In the genomic region with DNA sequence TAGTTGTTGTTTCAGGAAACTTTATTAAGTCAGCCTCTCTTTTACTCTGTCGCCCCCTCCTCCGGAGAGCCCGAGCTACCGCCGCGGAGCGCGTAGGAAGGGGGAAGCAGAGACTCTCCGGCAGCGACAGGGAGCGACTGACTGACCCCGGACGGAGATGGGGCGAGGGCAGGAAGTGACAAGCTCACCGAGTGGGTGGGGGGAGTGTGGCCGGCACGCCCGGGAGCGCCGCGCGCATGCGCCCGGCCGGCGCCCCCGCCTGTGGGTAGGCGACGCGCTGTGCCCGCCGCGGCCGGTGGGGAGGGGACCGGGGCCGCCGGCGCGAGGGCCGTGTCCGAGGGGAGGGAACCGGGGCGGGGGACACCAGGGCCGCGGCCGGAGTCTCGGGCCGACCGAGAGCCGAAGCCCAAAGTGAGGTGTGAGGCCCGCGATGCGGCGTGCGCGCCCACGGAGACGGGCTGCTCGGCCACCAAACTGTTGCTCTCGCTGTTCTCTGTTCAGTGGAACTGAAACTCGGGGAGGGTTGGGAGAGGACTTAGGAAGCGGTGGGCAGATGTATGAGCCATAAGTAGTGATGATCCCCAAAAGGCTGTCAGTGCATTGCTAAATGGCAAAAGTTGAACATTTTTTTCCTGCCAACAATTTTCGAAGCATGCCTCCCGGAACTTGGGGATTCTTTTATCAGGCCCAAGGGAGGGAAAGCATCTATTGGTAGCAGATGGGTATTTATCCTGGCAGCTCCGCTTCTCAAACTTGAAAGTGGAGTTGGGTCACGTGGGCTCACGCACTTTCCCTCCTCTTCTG, we compare ENCODE assay signal across 1 cellular context.
TF ChIP-seq lines count a peak whose summit lies in the region.

A gene with protein sequence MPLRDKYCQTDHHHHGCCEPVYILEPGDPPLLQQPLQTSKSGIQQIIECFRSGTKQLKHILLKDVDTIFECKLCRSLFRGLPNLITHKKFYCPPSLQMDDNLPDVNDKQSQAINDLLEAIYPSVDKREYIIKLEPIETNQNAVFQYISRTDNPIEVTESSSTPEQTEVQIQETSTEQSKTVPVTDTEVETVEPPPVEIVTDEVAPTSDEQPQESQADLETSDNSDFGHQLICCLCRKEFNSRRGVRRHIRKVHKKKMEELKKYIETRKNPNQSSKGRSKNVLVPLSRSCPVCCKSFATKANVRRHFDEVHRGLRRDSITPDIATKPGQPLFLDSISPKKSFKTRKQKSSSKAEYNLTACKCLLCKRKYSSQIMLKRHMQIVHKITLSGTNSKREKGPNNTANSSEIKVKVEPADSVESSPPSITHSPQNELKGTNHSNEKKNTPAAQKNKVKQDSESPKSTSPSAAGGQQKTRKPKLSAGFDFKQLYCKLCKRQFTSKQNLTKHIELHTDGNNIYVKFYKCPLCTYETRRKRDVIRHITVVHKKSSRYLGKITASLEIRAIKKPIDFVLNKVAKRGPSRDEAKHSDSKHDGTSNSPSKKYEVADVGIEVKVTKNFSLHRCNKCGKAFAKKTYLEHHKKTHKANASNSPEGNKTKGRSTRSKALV (minus strand): TSS at position 143 of the 804 bp plus-strand sequence. CDS start 1,151 bp downstream, outside the sequence.

TF ChIP-seq in HepG2, 621 proteins besides CTCF, POLR2A, EP300 and RAD21 (continued from another document and continues in another):
- TF ChIP-seq ZNF468 (CRISPR knock-in tag; IDR thresholded peaks at IDR 0.05), result no peak
- no peak for TF ChIP-seq POLR2AphosphoS2 (IDR thresholded peaks at IDR 0.05; ENCODE audit: low read depth, low read length)
- TF ChIP-seq, protein P1, sequence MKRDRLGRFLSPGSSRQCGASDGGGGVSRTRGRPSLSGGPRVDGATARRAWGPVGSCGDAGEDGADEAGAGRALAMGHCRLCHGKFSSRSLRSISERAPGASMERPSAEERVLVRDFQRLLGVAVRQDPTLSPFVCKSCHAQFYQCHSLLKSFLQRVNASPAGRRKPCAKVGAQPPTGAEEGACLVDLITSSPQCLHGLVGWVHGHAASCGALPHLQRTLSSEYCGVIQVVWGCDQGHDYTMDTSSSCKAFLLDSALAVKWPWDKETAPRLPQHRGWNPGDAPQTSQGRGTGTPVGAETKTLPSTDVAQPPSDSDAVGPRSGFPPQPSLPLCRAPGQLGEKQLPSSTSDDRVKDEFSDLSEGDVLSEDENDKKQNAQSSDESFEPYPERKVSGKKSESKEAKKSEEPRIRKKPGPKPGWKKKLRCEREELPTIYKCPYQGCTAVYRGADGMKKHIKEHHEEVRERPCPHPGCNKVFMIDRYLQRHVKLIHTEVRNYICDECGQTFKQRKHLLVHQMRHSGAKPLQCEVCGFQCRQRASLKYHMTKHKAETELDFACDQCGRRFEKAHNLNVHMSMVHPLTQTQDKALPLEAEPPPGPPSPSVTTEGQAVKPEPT (CRISPR knock-in tag; IDR thresholded peaks at IDR 0.05; ENCODE audit: low read depth), result no peak
- no peak; the same call in none of the 2 replicates for TF ChIP-seq NR0B2 (CRISPR knock-in tag; IDR thresholded peaks at IDR 0.05)
- no peak for TF ChIP-seq FOXO4 (CRISPR knock-in tag; conservative IDR thresholded peaks at IDR 0.05)
- TF ChIP-seq CREBL2 (CRISPR knock-in tag; IDR thresholded peaks at IDR 0.05; ENCODE audit: borderline replicate concordance), result peak; percentile 49; the same call in 1 of the 2 replicates
- TF ChIP-seq ZNF136 (CRISPR knock-in tag; IDR thresholded peaks at IDR 0.05; ENCODE audit: low read depth), result no peak
- no peak for TF ChIP-seq NRL (CRISPR knock-in tag; IDR thresholded peaks at IDR 0.05; ENCODE audit: borderline replicate concordance)
- TF ChIP-seq ZIK1 (CRISPR knock-in tag; IDR thresholded peaks at IDR 0.05; ENCODE audit: borderline replicate concordance, low read depth), result no peak
- TF ChIP-seq HHEX (CRISPR knock-in tag; IDR thresholded peaks at IDR 0.05), result no peak
- TF ChIP-seq ZFP37 (CRISPR knock-in tag; IDR thresholded peaks at IDR 0.05; ENCODE audit: borderline replicate concordance), result no peak
- peak; percentile 71 for TF ChIP-seq CCDC6 (CRISPR knock-in tag; IDR thresholded peaks at IDR 0.05)
- no peak for TF ChIP-seq RFXANK (CRISPR knock-in tag; IDR thresholded peaks at IDR 0.05)
- TF ChIP-seq, protein P2, sequence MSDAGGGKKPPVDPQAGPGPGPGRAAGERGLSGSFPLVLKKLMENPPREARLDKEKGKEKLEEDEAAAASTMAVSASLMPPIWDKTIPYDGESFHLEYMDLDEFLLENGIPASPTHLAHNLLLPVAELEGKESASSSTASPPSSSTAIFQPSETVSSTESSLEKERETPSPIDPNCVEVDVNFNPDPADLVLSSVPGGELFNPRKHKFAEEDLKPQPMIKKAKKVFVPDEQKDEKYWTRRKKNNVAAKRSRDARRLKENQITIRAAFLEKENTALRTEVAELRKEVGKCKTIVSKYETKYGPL (CRISPR knock-in tag; IDR thresholded peaks at IDR 0.05), result no peak
- TF ChIP-seq ZNF432 (CRISPR knock-in tag; IDR thresholded peaks at IDR 0.05; ENCODE audit: borderline replicate concordance), result no peak
- no peak for TF ChIP-seq E2F2 (CRISPR knock-in tag; IDR thresholded peaks at IDR 0.05; ENCODE audit: borderline replicate concordance)
- no peak for TF ChIP-seq NPAS2 (CRISPR knock-in tag; IDR thresholded peaks at IDR 0.05; ENCODE audit: borderline replicate concordance)
- 0 out of 2 replicates have a peak, but pooled peaks have one; percentile 36 for TF ChIP-seq ZNF772 (CRISPR knock-in tag; IDR thresholded peaks at IDR 0.05)
- TF ChIP-seq ZNF558 (CRISPR knock-in tag; IDR thresholded peaks at IDR 0.05; ENCODE audit: borderline replicate concordance), result 0 out of 2 replicates have a peak, but pooled peaks have one; percentile 8
- no peak for TF ChIP-seq PLRG1 (conservative IDR thresholded peaks at IDR 0.05)
- TF ChIP-seq, protein P3, sequence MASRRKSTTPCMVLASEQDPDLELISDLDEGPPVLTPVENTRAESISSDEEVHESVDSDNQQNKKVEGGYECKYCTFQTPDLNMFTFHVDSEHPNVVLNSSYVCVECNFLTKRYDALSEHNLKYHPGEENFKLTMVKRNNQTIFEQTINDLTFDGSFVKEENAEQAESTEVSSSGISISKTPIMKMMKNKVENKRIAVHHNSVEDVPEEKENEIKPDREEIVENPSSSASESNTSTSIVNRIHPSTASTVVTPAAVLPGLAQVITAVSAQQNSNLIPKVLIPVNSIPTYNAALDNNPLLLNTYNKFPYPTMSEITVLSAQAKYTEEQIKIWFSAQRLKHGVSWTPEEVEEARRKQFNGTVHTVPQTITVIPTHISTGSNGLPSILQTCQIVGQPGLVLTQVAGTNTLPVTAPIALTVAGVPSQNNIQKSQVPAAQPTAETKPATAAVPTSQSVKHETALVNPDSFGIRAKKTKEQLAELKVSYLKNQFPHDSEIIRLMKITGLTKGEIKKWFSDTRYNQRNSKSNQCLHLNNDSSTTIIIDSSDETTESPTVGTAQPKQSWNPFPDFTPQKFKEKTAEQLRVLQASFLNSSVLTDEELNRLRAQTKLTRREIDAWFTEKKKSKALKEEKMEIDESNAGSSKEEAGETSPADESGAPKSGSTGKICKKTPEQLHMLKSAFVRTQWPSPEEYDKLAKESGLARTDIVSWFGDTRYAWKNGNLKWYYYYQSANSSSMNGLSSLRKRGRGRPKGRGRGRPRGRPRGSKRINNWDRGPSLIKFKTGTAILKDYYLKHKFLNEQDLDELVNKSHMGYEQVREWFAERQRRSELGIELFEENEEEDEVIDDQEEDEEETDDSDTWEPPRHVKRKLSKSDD (CRISPR knock-in tag; IDR thresholded peaks at IDR 0.05; ENCODE audit: low read depth), result no peak
- TF ChIP-seq ZNF792 (CRISPR knock-in tag; IDR thresholded peaks at IDR 0.05), result peak; percentile 11; the same call in 1 of the 2 replicates
- no peak for TF ChIP-seq EEA1 (CRISPR knock-in tag; IDR thresholded peaks at IDR 0.05; ENCODE audit: borderline replicate concordance)
- no peak for TF ChIP-seq FOXA1 (IDR thresholded peaks at IDR 0.05)
- TF ChIP-seq FOXA1 (CRISPR knock-in tag; IDR thresholded peaks at IDR 0.05), result no peak
- no peak; the same call in 1 of the 2 replicates for TF ChIP-seq ARID5B (CRISPR knock-in tag; IDR thresholded peaks at IDR 0.05)
- peak; percentile 67; the same call in 1 of the 2 replicates for TF ChIP-seq ERF (CRISPR knock-in tag; IDR thresholded peaks at IDR 0.05)
- peak; percentile 21; the same call in 1 of the 2 replicates for TF ChIP-seq HCFC1 (IDR thresholded peaks at IDR 0.05; ENCODE audit: low read depth, low read length)
- no peak for TF ChIP-seq FOXJ3 (CRISPR knock-in tag; IDR thresholded peaks at IDR 0.05; ENCODE audit: borderline replicate concordance)
- TF ChIP-seq SIN3A (IDR thresholded peaks at IDR 0.05; ENCODE audit: borderline replicate concordance, low read depth, low read length), result peak; percentile 66; the same call in 1 of the 2 replicates
- TF ChIP-seq ZNF296 (CRISPR knock-in tag; conservative IDR thresholded peaks at IDR 0.05), result no peak
- no peak for TF ChIP-seq MLLT10 (CRISPR knock-in tag; IDR thresholded peaks at IDR 0.05)
- peak; percentile 50; the same call in 1 of the 2 replicates for TF ChIP-seq ISL2 (CRISPR knock-in tag; IDR thresholded peaks at IDR 0.05)
- 0 out of 2 replicates have a peak, but pooled peaks have one; percentile 63 for TF ChIP-seq ZNF234 (CRISPR knock-in tag; conservative IDR thresholded peaks at IDR 0.05)
- no peak for TF ChIP-seq HINFP (CRISPR knock-in tag; IDR thresholded peaks at IDR 0.05; ENCODE audit: low read depth)
- peak; percentile 44; the same call in 1 of the 2 replicates for TF ChIP-seq ZNF788 (CRISPR knock-in tag; IDR thresholded peaks at IDR 0.05; ENCODE audit: borderline replicate concordance)
- no peak for TF ChIP-seq ZBTB42 (CRISPR knock-in tag; IDR thresholded peaks at IDR 0.05)
- TF ChIP-seq ZNF672 (CRISPR knock-in tag; IDR thresholded peaks at IDR 0.05), result no peak
- no peak for TF ChIP-seq PHB2 (IDR thresholded peaks at IDR 0.05; ENCODE audit: partially characterized antibody)
